Comparison of ENCODE assay signal across 21 cellular contexts in genomic region chr18:46322941-46323340, GRCh38.
DNase-seq lines count a peak whose midpoint lies in the region; ATAC-seq, FAIRE-seq and TF ChIP-seq lines count a peak whose summit lies in the region.
"Had no signal": no experiment of that assay in that cellular context is flagged by ENCODE, and none has a peak within 500 bp of the region (broad histone marks: within the 10 kb centered on the region; RNA-seq: fewer than 3 reads in every experiment).

No MANE protein-coding gene starts in this region.

- no peak overlapping the region for H3K9ac ChIP-seq in H1 (replicated peaks in 1 of 4; ENCODE audit: extremely low read depth in 1 of 4, low read depth in 3 of 4, low read length in 3 of 4)
- no peak overlapping the region for H3K9ac ChIP-seq in neural progenitor cell
- H3K9ac ChIP-seq in SK-N-SH, result no peak overlapping the region

- CTCF ChIA-PET in PC-9 (lab: Charles Lee) (interaction anchor here (1.1 kb wide), 1 partner anchor 41 kb away, joined by 3 read pairs; no protein-coding TSS in a partner anchor), H1 (lab: Charles Lee; ENCODE audit: partially characterized antibody) (interaction anchor here (1.0 to 4.1 kb wide), 5 partner anchors 12 to 372 kb away, joined by 3 to 18 read pairs (median 5); no protein-coding TSS in a partner anchor), SK-N-SH (lab: Yijun Ruan, JAX) (no interaction called here)

- H3K79me2 ChIP-seq in PC-9 (ENCODE audit: low read depth) (no peaks in the 10 kb centered on the region; the same call in 1 of the 2 replicates), H1 (ENCODE audit: control insufficient read depth in 1 of 2, insufficient read depth in 2 of 2, low read length in 2 of 2) (no peaks in the 10 kb centered on the region), neural progenitor cell (ENCODE audit: low read depth) (no peaks in the 10 kb centered on the region), SK-N-SH (ENCODE audit: insufficient read depth) (no peaks in the 10 kb centered on the region)

- H2BK15ac ChIP-seq in H1 (ENCODE audit: low read length), result peak overlapping the region; percentile 82; the same call in 1 of the 2 replicates

- WGBS in H1 (ENCODE audit: extremely low coverage in 1 of 2, insufficient coverage in 1 of 2, insufficient read length in 1 of 2, insufficient replicate concordance in 2 of 2, low coverage in 1 of 2, low lambda C conversion rate in 2 of 2, missing lambda C conversion rate in 1 of 2), 2 experiments, result 83% methylated on average over 7 of the region's 7 CpGs; no CpG with 5 or more reads in 1 of the 2 experiments
- 78% methylated on average over 4 of the region's 7 CpGs for WGBS in SK-N-SH (ENCODE audit: low lambda C conversion rate)

- H3K27ac Mint-ChIP-seq in neural progenitor cell, result no peak overlapping the region
- H3K27ac Mint-ChIP-seq: CD4-positive, CD25-positive, alpha-beta regulatory T cell had no signal

- H3K27ac ChIP-seq in PC-9, result peak overlapping the region; percentile 100
- H3K27ac ChIP-seq in H1 (ENCODE audit: low read depth, low read length), result no peak overlapping the region
- peak overlapping the region; percentile 33 for H3K27ac ChIP-seq in neural progenitor cell
- no peak overlapping the region for H3K27ac ChIP-seq in SK-N-SH (ENCODE audit: low read depth in 2 of 2, low read length in 1 of 2)
- H3K27ac ChIP-seq: SJCRH30 had no signal

- no peak for ATAC-seq in GM18502 (IDR thresholded peaks at IDR 0.05; ENCODE audit: poor library complexity, unreplicated experiment)
- no peak for ATAC-seq in GM21367 (IDR thresholded peaks at IDR 0.05; ENCODE audit: unreplicated experiment)

- BruUV-seq in PC-9 (replicated peaks; lab: Mats Ljungman, UMichigan), result TSS peak; percentile 92

- TF ChIP-seq RAD21 in H1 (IDR thresholded peaks at IDR 0.05 in 1 of 2, conservative IDR thresholded peaks at IDR 0.05 in 1 of 2; ENCODE audit: low read depth in 2 of 2, low read length in 2 of 2) (no peak), SK-N-SH (IDR thresholded peaks at IDR 0.05; ENCODE audit: low read length) (no peak)

- TF ChIP-seq POLR2A in H1 (IDR thresholded peaks at IDR 0.05; ENCODE audit: control extremely low read depth in 1 of 2, low read depth in 2 of 2, low read length in 2 of 2), result no peak

- H2BK12ac ChIP-seq in H1 (ENCODE audit: low read depth, low read length), result peak overlapping the region; percentile 84; the same call in 1 of the 2 replicates

- H3K14ac ChIP-seq in H1 (ENCODE audit: insufficient read length), result no peak overlapping the region

- H3K4me2 ChIP-seq in PC-9 (peak overlapping the region; percentile 87), H1 (ENCODE audit: insufficient read depth in 1 of 2, low read depth in 2 of 2, low read length in 2 of 2) (0 out of 4 replicates have a peak overlapping the region, but pooled peaks of 1 of the 2 experiments have one; percentile 26), neural progenitor cell (peak overlapping the region; percentile 66), SK-N-SH (no peak overlapping the region)

- H3K23me2 ChIP-seq in H1 (ENCODE audit: low read depth, low read length), result no peaks in the 10 kb centered on the region

- no peaks in the 10 kb centered on the region for H3K36me3 ChIP-seq in PC-9 (ENCODE audit: low read depth)
- no peaks in the 10 kb centered on the region for H3K36me3 ChIP-seq in H1 (ENCODE audit: control insufficient read depth in 2 of 4, insufficient read depth in 4 of 4, low read length in 3 of 4)
- H3K36me3 ChIP-seq in neural progenitor cell, result no peaks in the 10 kb centered on the region
- H3K36me3 ChIP-seq in SK-N-SH (replicated peaks in 1 of 2; ENCODE audit: control insufficient read depth in 1 of 2, insufficient read depth in 2 of 2, low read length in 1 of 2), result no peaks in the 10 kb centered on the region
- H3K36me3 ChIP-seq: SJCRH30 had no signal

- TF ChIP-seq EP300 in H1 (IDR thresholded peaks at IDR 0.05; ENCODE audit: borderline replicate concordance in 1 of 2, low read depth in 2 of 2, low read length in 2 of 2) (no peak), SK-N-SH (IDR thresholded peaks at IDR 0.05; ENCODE audit: borderline replicate concordance in 1 of 2, low read depth in 1 of 2, low read length in 1 of 2) (no peak)

- H3K79me1 ChIP-seq in H1 (ENCODE audit: low read depth, low read length), result no peaks in the 10 kb centered on the region

- H3K18ac ChIP-seq in H1 (ENCODE audit: extremely low read depth, low read length), result peak overlapping the region; percentile 48; the same call in 1 of the 2 replicates

- peaks cover 22% of the 10 kb centered on the region for H3K27me3 Mint-ChIP-seq in neural progenitor cell (ENCODE audit: insufficient read depth, low read depth)

- H3K4me1 Mint-ChIP-seq in neural progenitor cell, result peaks cover 39% of the 10 kb centered on the region

- H4K20me1 ChIP-seq in PC-9 (ENCODE audit: insufficient read depth) (no peaks in the 10 kb centered on the region), H1 (replicated peaks in 1 of 2; ENCODE audit: control insufficient read depth in 1 of 2, insufficient read depth in 2 of 2, low read length in 2 of 2) (no peaks in the 10 kb centered on the region), neural progenitor cell (ENCODE audit: low read depth) (no peaks in the 10 kb centered on the region), SK-N-SH (ENCODE audit: insufficient read depth) (no peaks in the 10 kb centered on the region)

- H3K36me3 Mint-ChIP-seq in neural progenitor cell, result no peaks in the 10 kb centered on the region
- H3K36me3 Mint-ChIP-seq: CD4-positive, CD25-positive, alpha-beta regulatory T cell had no signal

- no peak for FAIRE-seq in H1 (lab: Jason Lieb, UNC)
- FAIRE-seq: GM12891, GM18507, H54 had no signal

- H3K4me3 Mint-ChIP-seq in neural progenitor cell, result peak overlapping the region; percentile 37
- H3K4me3 Mint-ChIP-seq: CD4-positive, CD25-positive, alpha-beta regulatory T cell had no signal

- H3K9me2 ChIP-seq in PC-9 (ENCODE audit: insufficient read depth), result no peaks in the 10 kb centered on the region
- no peaks in the 10 kb centered on the region for H3K9me2 ChIP-seq in SK-N-SH

- no peak overlapping the region for H2AK5ac ChIP-seq in H1 (ENCODE audit: low read depth, low read length)

- no peak overlapping the region for H2BK5ac ChIP-seq in H1 (ENCODE audit: low read depth, low read length)

- H2BK20ac ChIP-seq in H1 (ENCODE audit: low read length), result no peak overlapping the region

- H2AFZ ChIP-seq in PC-9 (no peak overlapping the region; the same call in 1 of the 2 replicates), H1 (ENCODE audit: low read length) (no peak overlapping the region), neural progenitor cell (replicated peaks) (no peak overlapping the region), SK-N-SH (ENCODE audit: low read depth) (no peak overlapping the region)

- no peaks in the 10 kb centered on the region for H3K27me3 ChIP-seq in PC-9 (ENCODE audit: insufficient read depth, low read depth)
- no peaks in the 10 kb centered on the region for H3K27me3 ChIP-seq in H1 (replicated peaks in 1 of 4; ENCODE audit: control insufficient read depth in 3 of 4, extremely low read depth in 1 of 4, insufficient read depth in 3 of 4, low read length in 3 of 4)
- no peaks in the 10 kb centered on the region for H3K27me3 ChIP-seq in neural progenitor cell
- no peaks in the 10 kb centered on the region for H3K27me3 ChIP-seq in SK-N-SH (ENCODE audit: insufficient read depth)
- H3K27me3 ChIP-seq: SJCRH30 had no signal

- H3K4me1 ChIP-seq in PC-9 (replicated peaks; ENCODE audit: insufficient read depth) (peaks cover 64% of the 10 kb centered on the region), H1 (replicated peaks in 1 of 4; ENCODE audit: control insufficient read depth in 3 of 4, insufficient read depth in 4 of 4, low read length in 3 of 4) (peaks cover 6 to 21% (median 18%) of the 10 kb centered on the region in 4 experiments), neural progenitor cell (peaks cover 43% of the 10 kb centered on the region), SK-N-SH (ENCODE audit: control insufficient read depth in 1 of 2, insufficient read depth in 2 of 2, low read depth in 1 of 2, low read length in 1 of 2) (peaks cover 5 to 6% of the 10 kb centered on the region in 2 experiments; a peak in 2 of 4 replicates)
- H3K4me1 ChIP-seq: SJCRH30 had no signal

- intact Hi-C loops in PC-9 (cut with micrococcal nuclease; ENCODE audit: unreplicated experiment), result loop anchor here (1.0 to 5.0 kb wide), 4 partner anchors 29 to 170 kb away; a partner anchor contains a TSS

- H3K23ac ChIP-seq in H1 (ENCODE audit: insufficient read length), result no peak overlapping the region

- H2BK120ac ChIP-seq in H1 (replicated peaks; ENCODE audit: low read depth, low read length), result no peak overlapping the region

- TF ChIP-seq CTCF in PC-9 (conservative IDR thresholded peaks at IDR 0.05), result no peak
- no peak for TF ChIP-seq CTCF in H1 (IDR thresholded peaks at IDR 0.05; ENCODE audit: control extremely low read depth in 1 of 3, insufficient read depth in 1 of 3, low read depth in 1 of 3, low read length in 3 of 3)
- TF ChIP-seq CTCF in neural progenitor cell (IDR thresholded peaks at IDR 0.05), result no peak
- no peak for TF ChIP-seq CTCF in SK-N-SH (IDR thresholded peaks at IDR 0.05)

- no peak overlapping the region for H4K5ac ChIP-seq in H1 (ENCODE audit: insufficient read length, low read depth, low read length)

- H3F3A ChIP-seq in PC-9 (ENCODE audit: insufficient read depth, low read depth), result peaks cover 49% of the 10 kb centered on the region
- H3F3A ChIP-seq in neural progenitor cell (ENCODE audit: low read depth), result peaks cover 30% of the 10 kb centered on the region
- no peaks in the 10 kb centered on the region for H3F3A ChIP-seq in SK-N-SH (replicated peaks; ENCODE audit: insufficient read depth)

- H3K4me3 ChIP-seq in PC-9 (peak overlapping the region; percentile 41; the same call in 1 of the 2 replicates), H1 (ENCODE audit: extremely low read depth in 1 of 4, insufficient read depth in 2 of 4, low read depth in 3 of 4, low read length in 4 of 4) (no peak overlapping the region), neural progenitor cell (no peak overlapping the region), SK-N-SH (ENCODE audit: low read depth in 2 of 2, low read length in 1 of 2) (no peak overlapping the region)
- H3K4me3 ChIP-seq: SJCRH30 had no signal

- H4K91ac ChIP-seq in H1 (replicated peaks; ENCODE audit: insufficient read length, low read length), result peak overlapping the region; percentile 11

- POLR2A ChIA-PET in PC-9 (lab: Charles Lee; ENCODE audit: unreplicated experiment) (interaction anchor here (0.6 to 1.2 kb wide), 3 partner anchors 29 to 140 kb away, joined by 3 to 18 read pairs (median 4); no protein-coding TSS in a partner anchor), H1 (lab: Charles Lee; ENCODE audit: partially characterized antibody) (interaction anchor here (1.0 to 2.5 kb wide), 4 partner anchors 11 to 46 kb away, joined by 4 to 24 read pairs (median 4); a partner anchor contains a TSS), SK-N-SH (lab: Yijun Ruan, JAX) (interaction anchor here (0.9 kb wide), 1 partner anchor 12 kb away, joined by 3 read pairs; no protein-coding TSS in a partner anchor)

- H4K8ac ChIP-seq in H1 (ENCODE audit: extremely low read depth, insufficient read depth, low read length), result no peak overlapping the region; the same call in none of the 2 replicates

- no peak overlapping the region for H3K4ac ChIP-seq in H1 (replicated peaks; ENCODE audit: insufficient read length, low read depth, low read length)

- H3K56ac ChIP-seq in H1 (replicated peaks; ENCODE audit: insufficient read length, low read depth, low read length), result no peak overlapping the region

- no peaks in the 10 kb centered on the region for H3K9me3 Mint-ChIP-seq in neural progenitor cell

- peak; percentile 27 for DNase-seq in D341Med (ENCODE audit: low spot score)
- no peak for DNase-seq in PC-9
- DNase-seq in H1 (ENCODE audit: low read depth in 1 of 2, low spot score in 2 of 2), result no peak
- DNase-seq in neural progenitor cell (ENCODE audit: low spot score), result peak; percentile 79
- DNase-seq in SK-N-SH, result no peak
- no peak for DNase-seq in dedifferentiated amniotic fluid mesenchymal stem cell (ENCODE audit: extremely low spot score)
- DNase-seq: CD4-positive, CD25-positive, alpha-beta regulatory T cell; DMS 273 treated with DMSO at 0.1 percent for 48 hours; DMS79 treated with DMSO at 0.1 percent for 48 hours; Karpas-422; NCI-H1417; NCI-H1694 treated with DMSO at 0.1 percent for 48 hours; NCI-H2081 treated with DMSO at 0.1 percent for 48 hours; NCI-H446; NCI-H526 treated with DMSO at 0.1 percent for 48 hours; SJCRH30 had no signal

- H3K9me3 ChIP-seq in PC-9 (ENCODE audit: insufficient read depth, low read depth), result no peaks in the 10 kb centered on the region
- H3K9me3 ChIP-seq in H1 (ENCODE audit: insufficient read depth in 2 of 2, low read depth in 1 of 2, low read length in 1 of 2), result no peaks in the 10 kb centered on the region
- no peaks in the 10 kb centered on the region for H3K9me3 ChIP-seq in neural progenitor cell (ENCODE audit: low read depth)
- no peaks in the 10 kb centered on the region for H3K9me3 ChIP-seq in SK-N-SH
- H3K9me3 ChIP-seq: SJCRH30 had no signal

Comparison
In these comparisons a context has a peak if more than half of its experiments do, and no peak if none do; other contexts are left out.
1. DNase-seq: peak in D341Med (single experiment) and neural progenitor cell (single experiment); none in PC-9 (0 of 2), H1 (0 of 2), SK-N-SH (single experiment) and dedifferentiated amniotic fluid mesenchymal stem cell (single experiment).
2. H3K27ac ChIP-seq: peak in PC-9 (single experiment) and neural progenitor cell (single experiment); none in H1 (single experiment) and SK-N-SH (0 of 2).